11 cellular contexts compared by ENCODE assay signal in the genomic region with DNA sequence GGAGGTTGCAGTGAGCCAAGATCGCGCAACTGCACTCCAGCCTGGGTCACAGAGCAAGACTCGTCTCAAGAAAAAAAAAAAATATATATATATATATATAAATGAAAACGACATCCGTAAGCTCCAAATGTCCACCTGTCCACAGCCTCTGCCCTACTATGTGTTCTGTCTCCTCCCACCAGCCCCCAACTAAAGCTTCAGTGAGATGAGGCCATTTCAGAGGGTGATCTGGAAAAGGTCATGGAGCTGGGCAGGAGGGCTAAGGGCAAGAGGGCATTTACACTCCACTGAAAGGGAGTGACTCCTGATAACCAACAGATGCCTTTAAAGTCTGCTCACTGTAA. TPM values are rescaled to one million over a fixed set of nuclear protein-coding genes. Genes with fewer than 3 reads are reported as not detected.
A peak's percentile ranks its signal among the peaks of the same experiment; 100 is the strongest.
DNase-seq lines count a peak whose midpoint lies in the region; ATAC-seq and TF ChIP-seq lines count a peak whose summit lies in the region.
"Had no signal": no experiment of that assay in that cellular context is flagged by ENCODE, and none has a peak within 500 bp of the region (broad histone marks: within the 10 kb centered on the region; RNA-seq: fewer than 3 reads in every experiment).

No MANE protein-coding gene starts in this region.

- peaks cover 10% of the 10 kb centered on the region for H4K20me1 ChIP-seq in hepatocyte (ENCODE audit: insufficient read depth, poor library complexity, severe bottlenecking)

- H3K9me3 ChIP-seq in adrenal gland (replicated peaks in 1 of 3), result no peaks in the 10 kb centered on the region
- H3K9me3 ChIP-seq in hepatocyte (ENCODE audit: low read depth), result no peaks in the 10 kb centered on the region
- no peaks in the 10 kb centered on the region for H3K9me3 ChIP-seq in sigmoid colon

- no peak for DNase-seq in Calu3
- DNase-seq in adrenal gland, result no peak
- no peak for DNase-seq in hepatocyte (ENCODE audit: low spot score)
- no peak for DNase-seq in sigmoid colon
- no peak for DNase-seq in natural killer cell
- DNase-seq: activated CD4-positive, alpha-beta T cell treated with anti-CD3 and anti-CD28 coated beads for 4 hours; COR-L47; NCI-H1436 had no signal

- 65 to 87% (median 74%) methylated on average over 5 of the region's 5 CpGs for WGBS in adrenal gland, 4 donors
- 77% methylated on average over 5 of the region's 5 CpGs for WGBS in hepatocyte (ENCODE audit: low lambda C conversion rate, missing lambda C conversion rate)
- WGBS in sigmoid colon, 2 donors, result 90 to 91% methylated on average over 5 of the region's 5 CpGs

- ATAC-seq in GM21367 (IDR thresholded peaks at IDR 0.05; ENCODE audit: unreplicated experiment), result no peak
- ATAC-seq in natural killer cell, result no peak
- no peak for ATAC-seq in GM18520 (IDR thresholded peaks at IDR 0.05; ENCODE audit: unreplicated experiment)
- no peak for ATAC-seq in HG03571 (IDR thresholded peaks at IDR 0.05; ENCODE audit: unreplicated experiment)

- H3K4me3 Mint-ChIP-seq in Calu3 (ENCODE audit: low read depth, unreplicated experiment), result peak overlapping the region; percentile 98
- no peak overlapping the region for H3K4me3 Mint-ChIP-seq in natural killer cell

- intact Hi-C loops in Calu3 (cut with micrococcal nuclease; ENCODE audit: unreplicated experiment), result loop anchor here (10.0 kb wide), 2 partner anchors 112 to 182 kb away; no protein-coding TSS in a partner anchor
- intact Hi-C loops in adrenal gland (cut with DNase I), result loop anchor here (10.0 kb wide), 1 partner anchor 222 kb away; no protein-coding TSS in a partner anchor
- intact Hi-C loops in sigmoid colon (cut with DNase I), result loop anchor here (10.0 kb wide), 1 partner anchor 222 kb away; no protein-coding TSS in a partner anchor
- intact Hi-C loops in natural killer cell (cut with micrococcal nuclease), result no loop called here

- CTCF ChIA-PET in Calu3 (lab: Charles Lee), result interaction anchor here (0.5 to 1.4 kb wide), 7 partner anchors 168 to 304 kb away, joined by 3 to 4 read pairs (median 3); no protein-coding TSS in a partner anchor

- H3K27me3 Mint-ChIP-seq in Calu3 (ENCODE audit: unreplicated experiment) (no peaks in the 10 kb centered on the region), natural killer cell (ENCODE audit: low read depth in 2 of 2) (peaks cover 38 to 40% of the 10 kb centered on the region in 2 donors)

- TF ChIP-seq CTCF in Calu3 (IDR thresholded peaks at IDR 0.05; ENCODE audit: unreplicated experiment), result no peak
- TF ChIP-seq CTCF in adrenal gland (IDR thresholded peaks at IDR 0.05), result no peak
- TF ChIP-seq CTCF in hepatocyte (IDR thresholded peaks at IDR 0.05; ENCODE audit: poor library complexity), result no peak
- no peak for TF ChIP-seq CTCF in sigmoid colon (IDR thresholded peaks at IDR 0.05)
- no peak for TF ChIP-seq CTCF in natural killer cell (IDR thresholded peaks at IDR 0.05)

- H3K9me3 Mint-ChIP-seq in Calu3 (ENCODE audit: low read depth, unreplicated experiment), result no peaks in the 10 kb centered on the region
- H3K9me3 Mint-ChIP-seq in natural killer cell, result no peaks in the 10 kb centered on the region

- H3K27ac ChIP-seq in adrenal gland, result peak overlapping the region in 4 of 5 donors; percentile 11 to 96 (median 94)
- H3K27ac ChIP-seq in hepatocyte, result no peak overlapping the region
- peak overlapping the region; percentile 69 to 96 (median 82) for H3K27ac ChIP-seq in sigmoid colon

- H3K79me2 ChIP-seq in hepatocyte, result peaks cover 57% of the 10 kb centered on the region

- H3K4me3 ChIP-seq in adrenal gland, result peak overlapping the region in 1 of 4 donors; percentile 70
- H3K4me3 ChIP-seq in hepatocyte, result no peak overlapping the region
- peak overlapping the region in 3 of 4 donors; percentile 47 to 65 (median 60) for H3K4me3 ChIP-seq in sigmoid colon

- peak overlapping the region; percentile 82 for H3K4me2 ChIP-seq in hepatocyte

- no peak for TF ChIP-seq POLR2A in adrenal gland (IDR thresholded peaks at IDR 0.05)
- TF ChIP-seq POLR2A in sigmoid colon (IDR thresholded peaks at IDR 0.05), result no peak

- H3K27me3 ChIP-seq in adrenal gland (no peaks in the 10 kb centered on the region), hepatocyte (no peaks in the 10 kb centered on the region), sigmoid colon (peaks cover 10 to 22% (median 21%) of the 10 kb centered on the region in 3 donors)

- no TSS peak for BruUV-seq in Calu3 (replicated peaks; lab: Mats Ljungman, UMichigan)

- TF ChIP-seq EP300 in sigmoid colon (IDR thresholded peaks at IDR 0.05), result no peak

- peaks cover 31 to 71% of the 10 kb centered on the region in 2 donors for H3K4me1 ChIP-seq in adrenal gland (replicated peaks in 1 of 2)
- H3K4me1 ChIP-seq in hepatocyte (ENCODE audit: insufficient read depth), result peaks cover 41% of the 10 kb centered on the region
- H3K4me1 ChIP-seq in sigmoid colon, result peaks cover 0 to 36% (median 27%) of the 10 kb centered on the region in 4 donors

- H3K4me1 Mint-ChIP-seq in Calu3 (ENCODE audit: low read depth, unreplicated experiment) (peaks cover 40% of the 10 kb centered on the region), natural killer cell (peaks cover 27 to 51% of the 10 kb centered on the region in 2 donors)

- peaks cover 61% of the 10 kb centered on the region for H3K36me3 Mint-ChIP-seq in Calu3 (ENCODE audit: insufficient read depth, unreplicated experiment)
- no peaks in the 10 kb centered on the region for H3K36me3 Mint-ChIP-seq in natural killer cell

- H3K9me2 ChIP-seq in hepatocyte (replicated peaks; ENCODE audit: insufficient read depth), result no peaks in the 10 kb centered on the region

- H2AFZ ChIP-seq in hepatocyte, result no peak overlapping the region

- H3K27ac Mint-ChIP-seq in Calu3 (ENCODE audit: unreplicated experiment) (no peak overlapping the region), natural killer cell (no peak overlapping the region)

- H3K36me3 ChIP-seq in adrenal gland (replicated peaks in 1 of 2), result no peaks in the 10 kb centered on the region
- no peaks in the 10 kb centered on the region for H3K36me3 ChIP-seq in hepatocyte (replicated peaks; ENCODE audit: insufficient read depth, low read depth)
- H3K36me3 ChIP-seq in sigmoid colon, result no peaks in the 10 kb centered on the region

RNA-seq across cellular contexts. Expression of a gene that starts 2.4 kb away (rescaled TPM):
- total RNA-seq in Calu3 (2022) (23.6 and 29.4 TPM in 2 replicates), adrenal gland (10 to 100 TPM; 23.8 to 66.1 (median 37.8) TPM), hepatocyte (6.1 and 7.2 TPM in 2 replicates), sigmoid colon (10 to 100 TPM in 3 of 4 donors, 1 to 10 TPM in 1; 8.6 to 15.7 (median 12.4) TPM), natural killer cell (1 to 10 TPM in 1 of 3 donors, under 1 TPM in 2; 0.20 to 1.3 (median 0.40) TPM)
- polyA plus RNA-seq in adrenal gland (10 to 100 TPM; 17.8 to 23.8 (median 18.4) TPM), hepatocyte (4.3 and 8.5 TPM in 2 replicates), sigmoid colon (1 to 10 TPM; 1.8 to 5.1 (median 3.5) TPM)
